In genomic region chr4:84573738-84574720, GRCh38 we compare ENCODE assay signal across 15 cellular contexts. TPM values are rescaled to one million over a fixed set of nuclear protein-coding genes. Genes with fewer than 3 reads are reported as not detected.
DNase-seq lines count a peak whose midpoint lies in the region; ATAC-seq, FAIRE-seq and TF ChIP-seq lines count a peak whose summit lies in the region.
"Had no signal": no experiment of that assay in that cellular context is flagged by ENCODE, and none has a peak within 500 bp of the region (broad histone marks: within the 10 kb centered on the region; RNA-seq: fewer than 3 reads in every experiment).

No MANE protein-coding gene starts in this region.

- DNase-seq in Daoy (ENCODE audit: low read depth) (peak; percentile 9), NCI-H226 (peak; percentile 12), astrocyte of the spinal cord (ENCODE audit: low read depth, low spot score) (peak; percentile 18), middle frontal gyrus (ENCODE audit: extremely low spot score, low spot score) (peak; percentile 27), HTR-8/SVneo (ENCODE audit: insufficient read length, low spot score) (no peak)
- DNase-seq: activated effector memory CD4-positive, alpha-beta T cell treated with anti-CD3 and anti-CD28 coated beads, Interleukin-2, amount 50 U/mL, for 16 hours; CD8-positive, alpha-beta T cell; erythroblast; NCI-H1092; NCI-H524; retina had no signal

- H3K4me3 ChIP-seq in astrocyte of the spinal cord (ENCODE audit: low read depth, low read length), result no peak overlapping the region
- H3K4me3 ChIP-seq: SK-N-MC had no signal

- FAIRE-seq in HTR-8/SVneo (lab: Jason Lieb, UNC), result no peak

- ATAC-seq in HG03378 (IDR thresholded peaks at IDR 0.05; ENCODE audit: unreplicated experiment) (no peak), GM21717 (IDR thresholded peaks at IDR 0.05; ENCODE audit: unreplicated experiment) (no peak), GM21619 (IDR thresholded peaks at IDR 0.05; ENCODE audit: unreplicated experiment) (no peak)
- ATAC-seq: CD8-positive, alpha-beta T cell had no signal

- in situ Hi-C loops in astrocyte of the spinal cord (cut with HindIII; ENCODE audit: low sequenced_read_pairs), result no loop called here

- no peak for TF ChIP-seq CTCF in astrocyte of the spinal cord (IDR thresholded peaks at IDR 0.05; ENCODE audit: low read depth, low read length)

RNA-seq across cellular contexts. Expression of gene CDS1, which starts 8.9 kb away (rescaled TPM):
- 0.45 and 1.6 TPM in 2 replicates for total RNA-seq in Daoy (2014; rRNA removed; shearing (Covaris generic))
